Comparison of ENCODE assay signal across 22 cellular contexts in genomic region chr20:63879264-63879663, GRCh38. TPM values are rescaled to one million over a fixed set of nuclear protein-coding genes. Genes with fewer than 3 reads are reported as not detected.
A peak's percentile ranks its signal among the peaks of the same experiment; 100 is the strongest.
DNase-seq lines count a peak whose midpoint lies in the region; ATAC-seq and TF ChIP-seq lines count a peak whose summit lies in the region.
"Had no signal": no experiment of that assay in that cellular context is flagged by ENCODE, and none has a peak within 500 bp of the region (broad histone marks: within the 10 kb centered on the region; RNA-seq: fewer than 3 reads in every experiment).

No MANE protein-coding gene starts in this region.

- ATAC-seq in psoas muscle: no peak
- ATAC-seq in HG02798 (IDR thresholded peaks at IDR 0.05; ENCODE audit: poor library complexity, unreplicated experiment): no peak
- ATAC-seq in GM19467 (IDR thresholded peaks at IDR 0.05; ENCODE audit: unreplicated experiment): no peak

- peaks cover 7% of the 10 kb centered on the region for H3K4me1 Mint-ChIP-seq in activated T-cell treated with anti-CD3 and anti-CD28 coated beads, Interleukin-2, amount 50 U/mL, for 24 hours (ENCODE audit: low read depth)
- H3K4me1 Mint-ChIP-seq in endodermal cell: no peaks in the 10 kb centered on the region
- H3K4me1 Mint-ChIP-seq: H9, IgD-negative memory B cell had no signal

- H3K27ac Mint-ChIP-seq in activated T-cell treated with anti-CD3 and anti-CD28 coated beads, Interleukin-2, amount 50 U/mL, for 24 hours: peak overlapping the region; percentile 52
- no peak overlapping the region for H3K27ac Mint-ChIP-seq in endodermal cell
- H3K27ac Mint-ChIP-seq: CD4-positive, CD25-positive, alpha-beta regulatory T cell; IgD-negative memory B cell had no signal

- no peak overlapping the region for H3K4me3 Mint-ChIP-seq in activated T-cell treated with anti-CD3 and anti-CD28 coated beads, Interleukin-2, amount 50 U/mL, for 24 hours
- no peak overlapping the region for H3K4me3 Mint-ChIP-seq in endodermal cell
- H3K4me3 Mint-ChIP-seq: CD4-positive, CD25-positive, alpha-beta regulatory T cell; H9; IgD-negative memory B cell had no signal

- DNase-seq in activated T-cell treated with anti-CD3 and anti-CD28 coated beads, Interleukin-2, amount 50 U/mL, for 24 hours: no peak
- no peak for DNase-seq in activated T-cell treated with anti-CD3 and anti-CD28 coated beads, Interleukin-2, amount 50 U/mL, for 48 hours
- DNase-seq in endodermal cell: no peak
- DNase-seq in psoas muscle: no peak
- DNase-seq in activated naive CD4-positive, alpha-beta T cell (lab: John Stamatoyannopoulos, UW): no peak
- DNase-seq: C1 segment of cervical spinal cord; Caco-2; CD4-positive, CD25-positive, alpha-beta regulatory T cell; DMS153; DMS79; GDM1; H9; KBM-7 had no signal

- no peaks in the 10 kb centered on the region for H3K9me3 Mint-ChIP-seq in activated T-cell treated with anti-CD3 and anti-CD28 coated beads, Interleukin-2, amount 50 U/mL, for 24 hours
- H3K9me3 Mint-ChIP-seq in endodermal cell: no peaks in the 10 kb centered on the region
- H3K9me3 Mint-ChIP-seq: CD4-positive, CD25-positive, alpha-beta regulatory T cell; H9; IgD-negative memory B cell had no signal

- H3K27me3 ChIP-seq in endodermal cell (ENCODE audit: control insufficient read depth, insufficient read depth, low read length, poor library complexity, severe bottlenecking) (no peaks in the 10 kb centered on the region), psoas muscle (ENCODE audit: insufficient read depth in 3 of 3, low read length in 2 of 3) (no peaks in the 10 kb centered on the region)

- intact Hi-C loops in psoas muscle (cut with DNase I): no loop called here

- CTCF ChIA-PET in HEK293 (lab: Yijun Ruan, JAX): no interaction called here

- no peak overlapping the region for H3K9ac ChIP-seq in endodermal cell (ENCODE audit: extremely low read depth, low read length, poor library complexity, severe bottlenecking)

- peaks cover 90% of the 10 kb centered on the region for H3K36me3 Mint-ChIP-seq in activated T-cell treated with anti-CD3 and anti-CD28 coated beads, Interleukin-2, amount 50 U/mL, for 24 hours (ENCODE audit: low read depth)
- peaks cover 60% of the 10 kb centered on the region for H3K36me3 Mint-ChIP-seq in endodermal cell (ENCODE audit: low read depth)

- no peak overlapping the region for H3K27ac ChIP-seq in HEK293 (ENCODE audit: extremely low read depth, low read depth, low read length)
- peak overlapping the region; percentile 53 for H3K27ac ChIP-seq in endodermal cell (ENCODE audit: low read depth, low read length)
- H3K27ac ChIP-seq in psoas muscle: peak overlapping the region; percentile 70
- H3K27ac ChIP-seq: 22Rv1 had no signal

- H3K4me1 ChIP-seq in HEK293 (ENCODE audit: control insufficient read depth, insufficient read depth, low read length): no peaks in the 10 kb centered on the region
- no peaks in the 10 kb centered on the region for H3K4me1 ChIP-seq in endodermal cell (ENCODE audit: control insufficient read depth, insufficient read depth, low read length)
- H3K4me1 ChIP-seq in psoas muscle: peaks cover 19% of the 10 kb centered on the region
- H3K4me1 ChIP-seq: Caco-2 had no signal

- POLR2A ChIA-PET in HEK293 (lab: Yijun Ruan, JAX): interaction anchor here (1.3 kb wide), 1 partner anchor 14 kb away, joined by 3 read pairs; the partner anchor contains the start of gene TPD52L2

- no peaks in the 10 kb centered on the region for H3K27me3 Mint-ChIP-seq in activated T-cell treated with anti-CD3 and anti-CD28 coated beads, Interleukin-2, amount 50 U/mL, for 24 hours
- H3K27me3 Mint-ChIP-seq in endodermal cell (ENCODE audit: insufficient read depth): no peaks in the 10 kb centered on the region
- H3K27me3 Mint-ChIP-seq: CD4-positive, CD25-positive, alpha-beta regulatory T cell; IgD-negative memory B cell had no signal

- H3K36me3 ChIP-seq in HEK293 (ENCODE audit: control insufficient read depth in 2 of 2, insufficient read depth in 1 of 2, low read length in 2 of 2): peaks cover 6 to 78% of the 10 kb centered on the region in 2 experiments; a peak in 2 of 3 replicates
- H3K36me3 ChIP-seq in endodermal cell (ENCODE audit: control insufficient read depth, insufficient read depth, low read length): peaks cover 50% of the 10 kb centered on the region
- H3K36me3 ChIP-seq in psoas muscle (ENCODE audit: insufficient read depth in 1 of 2, low read depth in 1 of 2): peaks cover 0 to 65% of the 10 kb centered on the region in 2 donors

- WGBS in endodermal cell (ENCODE audit: insufficient coverage in 1 of 2, insufficient read length in 1 of 2), 2 experiments: 95 to 96% methylated on average over 5 to 9 of the region's 9 CpGs
- 91 to 94% (median 94%) methylated on average over 9 of the region's 9 CpGs for WGBS in psoas muscle, 3 donors

- no peaks in the 10 kb centered on the region for H3K9me3 ChIP-seq in HEK293 (ENCODE audit: control insufficient read depth, insufficient read depth, low read depth, low read length)
- no peaks in the 10 kb centered on the region for H3K9me3 ChIP-seq in endodermal cell (ENCODE audit: control insufficient read depth, low read length)
- H3K9me3 ChIP-seq in psoas muscle: no peaks in the 10 kb centered on the region
- H3K9me3 ChIP-seq: Caco-2 had no signal

- no peak for TF ChIP-seq CTCF in HEK293 (tag by site-specific recombination; IDR thresholded peaks at IDR 0.05)
- no peak for TF ChIP-seq CTCF in endodermal cell (conservative IDR thresholded peaks at IDR 0.05)
- TF ChIP-seq CTCF in psoas muscle (IDR thresholded peaks at IDR 0.05): no peak

- H3K4me3 ChIP-seq in HEK293 (ENCODE audit: low read depth, low read length) (no peak overlapping the region), endodermal cell (ENCODE audit: low read length) (no peak overlapping the region), psoas muscle (no peak overlapping the region)

TF ChIP-seq in HEK293, 187 proteins besides CTCF, POLR2A, EP300 and RAD21:
- peak; percentile 57 for TF ChIP-seq ZFHX2 (tag by site-specific recombination; conservative IDR thresholded peaks at IDR 0.05)
- peak; percentile 58 for TF ChIP-seq EGR2 (tag by site-specific recombination; IDR thresholded peaks at IDR 0.05; ENCODE audit: low read depth)
- TF ChIP-seq ZNF501 (tag by site-specific recombination; IDR thresholded peaks at IDR 0.05): no peak

RNA-seq across cellular contexts. Expression of gene TPD52L2, which starts 14.2 kb away (rescaled TPM):
- total RNA-seq in endodermal cell (10 to 100 TPM; 68.3 to 85.2 TPM), psoas muscle (10 to 100 TPM; 40.7 to 56.0 (median 55.1) TPM)
- polyA plus RNA-seq in endodermal cell (2013, experiment 1 of 2): 68.0 TPM
- 64.1 TPM for polyA plus RNA-seq in endodermal cell (2013, experiment 2 of 2)
- 100 to 1,000 TPM in 1 of 3 donors, 10 to 100 TPM in 2; 46.7 to 152 (median 89.7) TPM for polyA plus RNA-seq in psoas muscle

RNA-seq across cellular contexts. Expression of gene DNAJC5, which starts 15.7 kb away (rescaled TPM):
- 10 to 100 TPM; 25.8 to 26.8 TPM for total RNA-seq in endodermal cell
- polyA plus RNA-seq in endodermal cell (2013, experiment 1 of 2): 26.0 TPM
- polyA plus RNA-seq in endodermal cell (2013, experiment 2 of 2): 25.3 TPM
- total RNA-seq in psoas muscle: 10 to 100 TPM; 20.4 to 27.3 (median 23.3) TPM
- polyA plus RNA-seq in psoas muscle: 10 to 100 TPM; 13.1 to 33.6 (median 19.7) TPM

RNA-seq across cellular contexts. Expression of gene ABHD16B, which starts 18.0 kb away (rescaled TPM):
- not detected for total RNA-seq in endodermal cell
- not detected for polyA plus RNA-seq in endodermal cell (2013, experiment 1 of 2)
- not detected for polyA plus RNA-seq in endodermal cell (2013, experiment 2 of 2)
- total RNA-seq in psoas muscle: not detected
- 1 to 10 TPM in 1 of 3 donors, under 1 TPM in 2; 0.04 to 3.2 (median 0.34) TPM for polyA plus RNA-seq in psoas muscle
- total RNA-seq: A673; CD4-positive, CD25-positive, alpha-beta regulatory T cell; Daoy; H1; H9 had no signal
- polyA plus RNA-seq: AG04450, H1 had no signal

RNA-seq across cellular contexts. Expression of gene ZBTB46, which starts 48.2 kb away (rescaled TPM):
- total RNA-seq in endodermal cell (10 to 100 TPM; 24.9 to 25.9 TPM), psoas muscle (1 to 10 TPM; 4.5 to 6.4 (median 5.6) TPM)
- 8.4 TPM for polyA plus RNA-seq in endodermal cell (2013, experiment 1 of 2)
- polyA plus RNA-seq in endodermal cell (2013, experiment 2 of 2): 7.5 TPM
- 1 to 10 TPM; 1.3 to 3.1 (median 2.2) TPM for polyA plus RNA-seq in psoas muscle
